ENCODE assay signal across 13 cellular contexts in genomic region chr7:134364619-134365037, GRCh38. TPM values are rescaled to one million over a fixed set of nuclear protein-coding genes. Genes with fewer than 3 reads are reported as not detected.
DNase-seq lines count a peak whose midpoint lies in the region; ATAC-seq, FAIRE-seq and TF ChIP-seq lines count a peak whose summit lies in the region.
"Had no signal": no experiment of that assay in that cellular context is flagged by ENCODE, and none has a peak within 500 bp of the region (broad histone marks: within the 10 kb centered on the region; RNA-seq: fewer than 3 reads in every experiment).

No MANE protein-coding gene starts in this region.

- H3K9ac ChIP-seq in K562 (ENCODE audit: insufficient read depth in 1 of 2, low read depth in 2 of 2, low read length in 2 of 2): no peak overlapping the region

- no peaks in the 10 kb centered on the region for H3K79me2 ChIP-seq in ACC112 (ENCODE audit: control insufficient read depth, insufficient read depth, low read length, unreplicated experiment)
- no peaks in the 10 kb centered on the region for H3K79me2 ChIP-seq in K562 (ENCODE audit: control insufficient read depth, insufficient read depth, low read length)

- H3K4me2 ChIP-seq in K562 (ENCODE audit: insufficient read depth, low read length): no peak overlapping the region

- CTCF ChIA-PET in K562 (lab: Yijun Ruan, JAX; ENCODE audit: low intra/inter-chr PET ratio): no interaction called here

- H3K9me1 ChIP-seq in K562 (ENCODE audit: control insufficient read depth, insufficient read depth, low read length): no peaks in the 10 kb centered on the region

- no peak for FAIRE-seq in K562 (lab: Jason Lieb, UNC)

- no peak for TF ChIP-seq RAD21 in K562 (CRISPR knock-in tag; conservative IDR thresholded peaks at IDR 0.05 in 1 of 2, IDR thresholded peaks at IDR 0.05 in 1 of 2)

- H3K27ac ChIP-seq in ACC112 (ENCODE audit: low read depth, low read length): peak overlapping the region; percentile 89
- no peak overlapping the region for H3K27ac ChIP-seq in K562 (ENCODE audit: extremely low read depth, low read depth, low read length)
- no peak overlapping the region for H3K27ac ChIP-seq in esophagus muscularis mucosa (replicated peaks in 1 of 4)
- H3K27ac ChIP-seq: right atrium auricular region, SK-N-MC, suprapubic skin had no signal

- peaks cover 66% of the 10 kb centered on the region for H3K4me1 ChIP-seq in ACC112 (ENCODE audit: control insufficient read depth, insufficient read depth, low read length, unreplicated experiment)
- peaks cover 5 to 27% of the 10 kb centered on the region in 2 experiments; a peak in 3 of 5 replicates for H3K4me1 ChIP-seq in K562 (replicated peaks in 1 of 2; ENCODE audit: control insufficient read depth in 2 of 2, insufficient read depth in 2 of 2, low read length in 2 of 2)
- peaks cover 0 to 7% (median 2%) of the 10 kb centered on the region in 4 donors for H3K4me1 ChIP-seq in esophagus muscularis mucosa
- H3K4me1 ChIP-seq: right atrium auricular region had no signal

- H3K27me3 ChIP-seq in ACC112 (ENCODE audit: insufficient read depth, low read length): no peaks in the 10 kb centered on the region
- peaks cover 4 to 10% of the 10 kb centered on the region in 2 experiments; a peak in 4 of 5 replicates for H3K27me3 ChIP-seq in K562 (ENCODE audit: control insufficient read depth in 2 of 2, insufficient read depth in 2 of 2, low read length in 2 of 2)
- no peaks in the 10 kb centered on the region for H3K27me3 ChIP-seq in kidney epithelial cell (ENCODE audit: control insufficient read depth, insufficient read depth, low read length)
- H3K27me3 ChIP-seq in esophagus muscularis mucosa: peaks cover 0 to 7% (median 0%) of the 10 kb centered on the region in 4 donors
- H3K27me3 ChIP-seq: right atrium auricular region had no signal

- in situ Hi-C loops in K562 (cut with MboI): no loop called here

- peak; percentile 24 for DNase-seq in HS-5 (ENCODE audit: low read depth)
- no peak for DNase-seq in K562 (ENCODE audit: extremely low read depth in 1 of 4, low spot score in 3 of 4)
- DNase-seq in kidney epithelial cell (ENCODE audit: low read depth): peak; percentile 41
- DNase-seq in esophagus muscularis mucosa (ENCODE audit: extremely low spot score): no peak
- no peak for DNase-seq in middle frontal gyrus (ENCODE audit: extremely low spot score, low spot score)
- DNase-seq: NCI-H510A treated with DMSO at 0.1 percent for 48 hours had no signal

- TF ChIP-seq CTCF in K562 (IDR thresholded peaks at IDR 0.05 in 2 of 3, conservative IDR thresholded peaks at IDR 0.05 in 1 of 3; ENCODE audit: insufficient read depth in 2 of 3, low read depth in 1 of 3, low read length in 3 of 3): no peak
- no peak for TF ChIP-seq CTCF in kidney epithelial cell (IDR thresholded peaks at IDR 0.05; ENCODE audit: insufficient read depth, low read length, poor library complexity, severe bottlenecking)
- TF ChIP-seq CTCF in esophagus muscularis mucosa (IDR thresholded peaks at IDR 0.05): no peak

- intact Hi-C loops in K562 (cut with micrococcal nuclease): no loop called here
- intact Hi-C loops in esophagus muscularis mucosa (cut with DNase I): no loop called here

- no TSS peak for BruUV-seq in K562 (replicated peaks; lab: Mats Ljungman, UMichigan)

- TF ChIP-seq EP300 in K562 (IDR thresholded peaks at IDR 0.05; ENCODE audit: low read length) (no peak), esophagus muscularis mucosa (IDR thresholded peaks at IDR 0.05) (no peak)

- H3K9me3 ChIP-seq in K562 (replicated peaks; ENCODE audit: control insufficient read depth, insufficient read depth, low read depth, low read length) (no peaks in the 10 kb centered on the region), esophagus muscularis mucosa (no peaks in the 10 kb centered on the region)
- H3K9me3 ChIP-seq: right atrium auricular region, suprapubic skin had no signal

- H3K36me3 ChIP-seq in ACC112 (ENCODE audit: insufficient read depth, low read length): no peaks in the 10 kb centered on the region
- H3K36me3 ChIP-seq in K562 (ENCODE audit: control insufficient read depth, insufficient read depth, low read length): no peaks in the 10 kb centered on the region
- no peaks in the 10 kb centered on the region for H3K36me3 ChIP-seq in kidney epithelial cell (ENCODE audit: control insufficient read depth, insufficient read depth, low read length)
- H3K36me3 ChIP-seq in esophagus muscularis mucosa: no peaks in the 10 kb centered on the region
- H3K36me3 ChIP-seq: right atrium auricular region, suprapubic skin had no signal

- ATAC-seq in K562: no peak
- ATAC-seq in HG03457 (IDR thresholded peaks at IDR 0.05; ENCODE audit: unreplicated experiment): no peak
- no peak for ATAC-seq in GM21723 (IDR thresholded peaks at IDR 0.05; ENCODE audit: unreplicated experiment)
- ATAC-seq: activated T-helper 17 cell treated with anti-CD3 and anti-CD28 coated beads, Interleukin-2, amount 50 U/mL, for 72 hours had no signal

- no peaks in the 10 kb centered on the region for H4K20me1 ChIP-seq in K562 (replicated peaks; ENCODE audit: control insufficient read depth, insufficient read depth, low read length)

- peak overlapping the region; percentile 19; the same call in 1 of the 2 replicates for H3K4me3 ChIP-seq in ACC112 (ENCODE audit: low read depth, low read length)
- H3K4me3 ChIP-seq in K562: no peak overlapping the region
- no peak overlapping the region for H3K4me3 ChIP-seq in kidney epithelial cell (ENCODE audit: low read depth, low read length)
- no peak overlapping the region for H3K4me3 ChIP-seq in esophagus muscularis mucosa
- H3K4me3 ChIP-seq: right atrium auricular region, SK-N-MC, suprapubic skin had no signal

- peak overlapping the region; percentile 69 for H2AFZ ChIP-seq in ACC112 (ENCODE audit: low read length, unreplicated experiment)
- H2AFZ ChIP-seq in K562 (ENCODE audit: low read depth, low read length): no peak overlapping the region

- POLR2A ChIA-PET in K562 (lab: Yijun Ruan, JAX): interaction anchor here (0.8 kb wide), 1 partner anchor 13 kb away, joined by 3 read pairs; no protein-coding TSS in a partner anchor

- TF ChIP-seq POLR2A in K562 (conservative IDR thresholded peaks at IDR 0.05): no peak
- no peak for TF ChIP-seq POLR2A in esophagus muscularis mucosa (IDR thresholded peaks at IDR 0.05; ENCODE audit: low read depth)

TF ChIP-seq in K562, 482 proteins besides CTCF, POLR2A, EP300 and RAD21 (continues in another document):
- no peak for TF ChIP-seq MYNN (IDR thresholded peaks at IDR 0.05)
- no peak for TF ChIP-seq MYNN (CRISPR knock-in tag; IDR thresholded peaks at IDR 0.05)
- TF ChIP-seq JUN (IDR thresholded peaks at IDR 0.05; ENCODE audit: borderline replicate concordance, low read depth, low read length): peak; percentile 65; the same call in 1 of the 2 replicates
- no peak for TF ChIP-seq JUN (CRISPR knock-in tag; IDR thresholded peaks at IDR 0.05; ENCODE audit: borderline replicate concordance)
- no peak for TF ChIP-seq CREB3 (tag; conservative IDR thresholded peaks at IDR 0.05; ENCODE audit: low read depth)
- no peak for TF ChIP-seq NR2C2 (CRISPR knock-in tag; IDR thresholded peaks at IDR 0.05)
- peak; percentile 63; the same call in 1 of the 2 replicates for TF ChIP-seq NR2C2 (tag; IDR thresholded peaks at IDR 0.05)
- TF ChIP-seq ZNF143 (CRISPR knock-in tag; IDR thresholded peaks at IDR 0.05): no peak
- TF ChIP-seq PCBP1 (IDR thresholded peaks at IDR 0.05; ENCODE audit: low read depth, low read length, poor library complexity, severe bottlenecking): no peak
- no peak for TF ChIP-seq MYC (IDR thresholded peaks at IDR 0.05; ENCODE audit: low read depth, low read length)
- TF ChIP-seq MYC (CRISPR knock-in tag; IDR thresholded peaks at IDR 0.05; ENCODE audit: borderline replicate concordance, low read depth): no peak
- TF ChIP-seq RFX1 (IDR thresholded peaks at IDR 0.05): no peak
- no peak for TF ChIP-seq CXXC5 (CRISPR knock-in tag; IDR thresholded peaks at IDR 0.05)
- no peak for TF ChIP-seq CEBPB (tag; IDR thresholded peaks at IDR 0.05)
- TF ChIP-seq KDM5B (IDR thresholded peaks at IDR 0.05; ENCODE audit: insufficient replicate concordance, low read depth, low read length): no peak

RNA-seq across cellular contexts. Expression of gene SLC35B4, which starts 47.9 kb away (rescaled TPM):
- 36.2 and 46.3 TPM in 2 replicates for total RNA-seq in K562 (2011; cell fraction: chromatin; rRNA removed; ENCODE audit: low replicate concordance)
- 20.3 and 25.4 TPM in 2 replicates for total RNA-seq in K562 (2011; cell fraction: nucleolus; rRNA removed)
- 36.7 and 64.9 TPM in 2 replicates for total RNA-seq in K562 (2011; cell fraction: nucleoplasm; rRNA removed)
- 12.1 and 20.9 TPM in 2 replicates for total RNA-seq in K562 (2014; rRNA removed)
- 17.6 and 20.0 TPM in 2 replicates for total RNA-seq in K562 (2014; rRNA removed; fragmentation: Illumina TruSeq; extraction: Trizol)
- total RNA-seq in K562 (2015; rRNA removed; fragmentation: Illumina TruSeq; extraction: Trizol): 21.2 and 22.4 TPM in 2 replicates
- total RNA-seq in K562 (2021): 28.0 and 28.2 TPM in 2 replicates
- 29.9 and 34.9 TPM in 2 replicates for polyA plus RNA-seq in K562 (2011; rRNA removed)
- 22.9 and 25.7 TPM in 2 replicates for polyA plus RNA-seq in K562 (2011; cell fraction: cytosol; rRNA removed)
- 22.4 and 26.3 TPM in 2 replicates for polyA plus RNA-seq in K562 (2011; cell fraction: nucleus; rRNA removed)
- polyA plus RNA-seq in K562 (2012): 12.9 and 15.5 TPM in 2 replicates
- polyA plus RNA-seq in K562 (2014; fragmentation: Illumina TruSeq; extraction: Trizol): 18.1 and 20.4 TPM in 2 replicates
- 1 to 10 TPM; 6.1 to 7.0 TPM for polyA plus RNA-seq in K562 (2014; fragmentation: Nextera tagmentation; extraction: Ambion mirVana)
- 10.0 and 20.4 TPM in 2 replicates for polyA plus RNA-seq in K562 (2014; rRNA removed)
- polyA minus RNA-seq in K562 (2011; rRNA and poly(A)+ RNA removed): 46.0 and 51.7 TPM in 2 replicates
- 21.2 and 31.0 TPM in 2 replicates for polyA minus RNA-seq in K562 (2011; cell fraction: cytosol; rRNA and poly(A)+ RNA removed)
- 10.8 and 16.6 TPM in 2 replicates for polyA minus RNA-seq in K562 (2011; cell fraction: nucleus; rRNA and poly(A)+ RNA removed)
- 10.6 and 14.1 TPM in 2 replicates for total RNA-seq in kidney epithelial cell
- 1 to 10 TPM; 6.6 to 8.6 (median 7.9) TPM for total RNA-seq in esophagus muscularis mucosa

Comparison
In these comparisons a context has a peak if more than half of its experiments do, and no peak if none do; other contexts are left out.
1. DNase-seq: peak in HS-5 (single experiment) and kidney epithelial cell (single experiment); none in K562 (0 of 4), esophagus muscularis mucosa (single experiment) and middle frontal gyrus (single experiment).